17 cellular contexts compared by ENCODE assay signal in the genomic region with DNA sequence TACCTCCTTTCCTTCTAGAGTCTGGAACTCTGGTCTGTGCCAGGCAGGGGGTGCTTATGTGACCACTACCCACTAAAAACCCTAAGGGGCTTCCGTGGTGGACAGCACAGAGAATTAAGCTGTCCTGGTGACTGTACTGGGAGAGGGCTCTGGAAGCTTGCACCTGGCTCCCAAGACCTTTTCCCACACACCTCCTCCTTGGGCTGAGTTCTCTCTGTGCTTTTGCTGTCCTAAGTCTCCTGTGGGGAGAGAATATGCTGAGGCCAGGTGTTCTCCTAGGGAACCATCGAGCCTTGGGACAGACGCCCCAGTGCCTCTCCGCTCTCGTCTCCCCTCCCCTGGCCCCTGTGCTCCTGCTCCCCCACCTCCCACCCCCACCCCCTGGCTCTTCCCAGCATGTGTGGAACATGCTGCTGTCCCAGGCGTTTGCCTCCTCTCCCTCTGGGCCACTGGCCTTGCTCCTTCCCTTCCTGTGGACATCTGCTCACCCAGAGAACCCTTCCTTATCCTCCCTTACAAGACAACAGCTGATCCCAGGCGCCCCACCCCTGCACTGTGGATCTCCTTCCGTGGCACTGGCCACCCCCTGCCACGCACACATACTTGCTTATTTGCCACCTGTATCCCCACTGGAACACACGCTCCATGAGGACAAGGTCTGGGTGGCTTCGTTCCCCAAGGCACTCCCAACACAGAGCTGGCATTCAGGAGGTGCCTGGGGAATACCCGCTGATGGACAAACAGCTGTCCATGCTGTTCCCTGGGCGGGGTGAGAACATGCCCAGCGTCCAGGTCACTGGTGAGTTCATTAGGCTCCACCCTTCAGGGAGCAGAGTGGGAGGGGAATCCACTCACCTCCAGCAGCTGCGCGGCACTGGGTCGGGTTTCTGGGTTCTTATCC.
A peak's percentile ranks its signal among the peaks of the same experiment; 100 is the strongest.
DNase-seq lines count a peak whose midpoint lies in the region; ATAC-seq and TF ChIP-seq lines count a peak whose summit lies in the region.
"Had no signal": no experiment of that assay in that cellular context is flagged by ENCODE, and none has a peak within 500 bp of the region (broad histone marks: within the 10 kb centered on the region; RNA-seq: fewer than 3 reads in every experiment).

No MANE protein-coding gene starts in this region.

- no peaks in the 10 kb centered on the region for H3K9me3 ChIP-seq in BLaER1
- H3K9me3 ChIP-seq: thoracic aorta had no signal

- H3K27me3 Mint-ChIP-seq in GM23338 (ENCODE audit: insufficient read depth, low read depth, poor library complexity), result peaks cover 6% of the 10 kb centered on the region
- no peaks in the 10 kb centered on the region for H3K27me3 Mint-ChIP-seq in central memory CD8-positive, alpha-beta T cell
- no peaks in the 10 kb centered on the region for H3K27me3 Mint-ChIP-seq in nephron (ENCODE audit: low read depth)

- H3K4me3 Mint-ChIP-seq in GM23338, result no peak overlapping the region
- no peak overlapping the region for H3K4me3 Mint-ChIP-seq in central memory CD8-positive, alpha-beta T cell
- no peak overlapping the region for H3K4me3 Mint-ChIP-seq in nephron

- H3K9me3 Mint-ChIP-seq in GM23338 (no peaks in the 10 kb centered on the region; the same call in 2 of the 3 replicates), nephron (no peaks in the 10 kb centered on the region)
- H3K9me3 Mint-ChIP-seq in central memory CD8-positive, alpha-beta T cell, result no peaks in the 10 kb centered on the region

- H3F3A ChIP-seq in GM23338 (replicated peaks; ENCODE audit: low read depth), result peaks cover 26% of the 10 kb centered on the region

- H2AFZ ChIP-seq in GM23338, result no peak overlapping the region

- H3K36me3 ChIP-seq in BLaER1 (peaks cover 76% of the 10 kb centered on the region), GM23338 (ENCODE audit: insufficient read depth) (no peaks in the 10 kb centered on the region)
- H3K36me3 ChIP-seq: thoracic aorta had no signal

- peaks cover 3% of the 10 kb centered on the region; the same call in 1 of the 3 replicates for H3K36me3 Mint-ChIP-seq in GM23338 (ENCODE audit: low read depth)
- H3K36me3 Mint-ChIP-seq in central memory CD8-positive, alpha-beta T cell (ENCODE audit: insufficient read depth), result peaks cover 52% of the 10 kb centered on the region
- H3K36me3 Mint-ChIP-seq in nephron (ENCODE audit: low read depth), result no peaks in the 10 kb centered on the region

- ATAC-seq in GM23338, result no peak
- no peak for ATAC-seq in central memory CD8-positive, alpha-beta T cell (replicated peaks; ENCODE audit: extremely low read depth, poor library complexity, severe bottlenecking)

- DNase-seq in GM23338 (ENCODE audit: low spot score) (no peak), GM10266 (ENCODE audit: extremely low spot score) (no peak), NOMO-1 treated with DMSO at 0.1 percent for 48 hours (lab: John Stamatoyannopoulos, UW; ENCODE audit: unreplicated experiment) (no peak), hippocampal formation (lab: John Stamatoyannopoulos, UW) (no peak), caudate nucleus (lab: John Stamatoyannopoulos, UW) (no peak)
- DNase-seq in central memory CD8-positive, alpha-beta T cell (ENCODE audit: low spot score in 2 of 2), result no peak
- DNase-seq: activated CD4-positive, alpha-beta T cell treated with anti-CD3 and anti-CD28 coated beads, Interleukin-2, amount 50 U/mL, for 4 hours; HCEC 1CT; mesendoderm; MM.1S; NCI-H187 treated with DMSO at 0.1 percent for 48 hours; NCI-H510A; stimulated activated CD4-positive, alpha-beta T cell treated with anti-CD3 and anti-CD28 coated beads, Interleukin-4, amount 100 ng/mL, for 24 hours; stimulated activated CD8-positive, alpha-beta memory T cell treated with anti-CD3 and anti-CD28 coated beads, Interleukin-4, amount 100 ng/mL, for 48 hours had no signal

- no peaks in the 10 kb centered on the region for H3K27me3 ChIP-seq in BLaER1
- H3K27me3 ChIP-seq in GM23338 (ENCODE audit: insufficient read depth), result no peaks in the 10 kb centered on the region

- H3K9me2 ChIP-seq in GM23338 (ENCODE audit: insufficient read depth), result no peaks in the 10 kb centered on the region

- no peak overlapping the region for H3K4me2 ChIP-seq in BLaER1
- no peak overlapping the region for H3K4me2 ChIP-seq in GM23338

- TF ChIP-seq CTCF in GM23338 (conservative IDR thresholded peaks at IDR 0.05; ENCODE audit: low read depth in 2 of 2), result no peak
- TF ChIP-seq CTCF in nephron (IDR thresholded peaks at IDR 0.05; ENCODE audit: unreplicated experiment in 3 of 3), result no peak
- no peak for TF ChIP-seq CTCF in GM10266 (IDR thresholded peaks at IDR 0.05; ENCODE audit: control insufficient read depth, insufficient read depth, low read depth, missing control alignments)

- H3K27ac ChIP-seq in BLaER1 (no peak overlapping the region), GM23338 (ENCODE audit: low read depth) (peak overlapping the region; percentile 82; the same call in 1 of the 2 replicates), caudate nucleus (ENCODE audit: low read depth, low read length) (no peak overlapping the region)
- H3K27ac ChIP-seq: thoracic aorta had no signal

- peaks cover 41% of the 10 kb centered on the region for H4K20me1 ChIP-seq in BLaER1
- H4K20me1 ChIP-seq in GM23338 (replicated peaks; ENCODE audit: insufficient read depth), result no peaks in the 10 kb centered on the region

- H3K9ac ChIP-seq in BLaER1, result peak overlapping the region; percentile 19; the same call in 1 of the 2 replicates

- H3K4me1 Mint-ChIP-seq in GM23338 (peaks cover 34% of the 10 kb centered on the region), nephron (peaks cover 55% of the 10 kb centered on the region)
- H3K4me1 Mint-ChIP-seq in central memory CD8-positive, alpha-beta T cell, result peaks cover 40% of the 10 kb centered on the region

- H3K4me3 ChIP-seq in BLaER1 (no peak overlapping the region), GM23338 (no peak overlapping the region)
- H3K4me3 ChIP-seq: thoracic aorta had no signal

- H3K79me2 ChIP-seq in GM23338 (replicated peaks; ENCODE audit: insufficient read depth), result no peaks in the 10 kb centered on the region

- peak overlapping the region; percentile 61; the same call in 1 of the 2 replicates for H3K27ac Mint-ChIP-seq in GM23338
- H3K27ac Mint-ChIP-seq in central memory CD8-positive, alpha-beta T cell (ENCODE audit: low read depth), result peak overlapping the region; percentile 71
- peak overlapping the region; percentile 79 to 99 (median 95) for H3K27ac Mint-ChIP-seq in nephron

- H3K4me1 ChIP-seq in BLaER1 (peaks cover 37% of the 10 kb centered on the region), GM23338 (ENCODE audit: insufficient read depth) (peaks cover 29% of the 10 kb centered on the region)

TF ChIP-seq in GM23338, 12 proteins besides CTCF, POLR2A, EP300 and RAD21 (continues in another document):
- no peak for TF ChIP-seq STAT1 (IDR thresholded peaks at IDR 0.05; ENCODE audit: unreplicated experiment)
- TF ChIP-seq, protein P1, sequence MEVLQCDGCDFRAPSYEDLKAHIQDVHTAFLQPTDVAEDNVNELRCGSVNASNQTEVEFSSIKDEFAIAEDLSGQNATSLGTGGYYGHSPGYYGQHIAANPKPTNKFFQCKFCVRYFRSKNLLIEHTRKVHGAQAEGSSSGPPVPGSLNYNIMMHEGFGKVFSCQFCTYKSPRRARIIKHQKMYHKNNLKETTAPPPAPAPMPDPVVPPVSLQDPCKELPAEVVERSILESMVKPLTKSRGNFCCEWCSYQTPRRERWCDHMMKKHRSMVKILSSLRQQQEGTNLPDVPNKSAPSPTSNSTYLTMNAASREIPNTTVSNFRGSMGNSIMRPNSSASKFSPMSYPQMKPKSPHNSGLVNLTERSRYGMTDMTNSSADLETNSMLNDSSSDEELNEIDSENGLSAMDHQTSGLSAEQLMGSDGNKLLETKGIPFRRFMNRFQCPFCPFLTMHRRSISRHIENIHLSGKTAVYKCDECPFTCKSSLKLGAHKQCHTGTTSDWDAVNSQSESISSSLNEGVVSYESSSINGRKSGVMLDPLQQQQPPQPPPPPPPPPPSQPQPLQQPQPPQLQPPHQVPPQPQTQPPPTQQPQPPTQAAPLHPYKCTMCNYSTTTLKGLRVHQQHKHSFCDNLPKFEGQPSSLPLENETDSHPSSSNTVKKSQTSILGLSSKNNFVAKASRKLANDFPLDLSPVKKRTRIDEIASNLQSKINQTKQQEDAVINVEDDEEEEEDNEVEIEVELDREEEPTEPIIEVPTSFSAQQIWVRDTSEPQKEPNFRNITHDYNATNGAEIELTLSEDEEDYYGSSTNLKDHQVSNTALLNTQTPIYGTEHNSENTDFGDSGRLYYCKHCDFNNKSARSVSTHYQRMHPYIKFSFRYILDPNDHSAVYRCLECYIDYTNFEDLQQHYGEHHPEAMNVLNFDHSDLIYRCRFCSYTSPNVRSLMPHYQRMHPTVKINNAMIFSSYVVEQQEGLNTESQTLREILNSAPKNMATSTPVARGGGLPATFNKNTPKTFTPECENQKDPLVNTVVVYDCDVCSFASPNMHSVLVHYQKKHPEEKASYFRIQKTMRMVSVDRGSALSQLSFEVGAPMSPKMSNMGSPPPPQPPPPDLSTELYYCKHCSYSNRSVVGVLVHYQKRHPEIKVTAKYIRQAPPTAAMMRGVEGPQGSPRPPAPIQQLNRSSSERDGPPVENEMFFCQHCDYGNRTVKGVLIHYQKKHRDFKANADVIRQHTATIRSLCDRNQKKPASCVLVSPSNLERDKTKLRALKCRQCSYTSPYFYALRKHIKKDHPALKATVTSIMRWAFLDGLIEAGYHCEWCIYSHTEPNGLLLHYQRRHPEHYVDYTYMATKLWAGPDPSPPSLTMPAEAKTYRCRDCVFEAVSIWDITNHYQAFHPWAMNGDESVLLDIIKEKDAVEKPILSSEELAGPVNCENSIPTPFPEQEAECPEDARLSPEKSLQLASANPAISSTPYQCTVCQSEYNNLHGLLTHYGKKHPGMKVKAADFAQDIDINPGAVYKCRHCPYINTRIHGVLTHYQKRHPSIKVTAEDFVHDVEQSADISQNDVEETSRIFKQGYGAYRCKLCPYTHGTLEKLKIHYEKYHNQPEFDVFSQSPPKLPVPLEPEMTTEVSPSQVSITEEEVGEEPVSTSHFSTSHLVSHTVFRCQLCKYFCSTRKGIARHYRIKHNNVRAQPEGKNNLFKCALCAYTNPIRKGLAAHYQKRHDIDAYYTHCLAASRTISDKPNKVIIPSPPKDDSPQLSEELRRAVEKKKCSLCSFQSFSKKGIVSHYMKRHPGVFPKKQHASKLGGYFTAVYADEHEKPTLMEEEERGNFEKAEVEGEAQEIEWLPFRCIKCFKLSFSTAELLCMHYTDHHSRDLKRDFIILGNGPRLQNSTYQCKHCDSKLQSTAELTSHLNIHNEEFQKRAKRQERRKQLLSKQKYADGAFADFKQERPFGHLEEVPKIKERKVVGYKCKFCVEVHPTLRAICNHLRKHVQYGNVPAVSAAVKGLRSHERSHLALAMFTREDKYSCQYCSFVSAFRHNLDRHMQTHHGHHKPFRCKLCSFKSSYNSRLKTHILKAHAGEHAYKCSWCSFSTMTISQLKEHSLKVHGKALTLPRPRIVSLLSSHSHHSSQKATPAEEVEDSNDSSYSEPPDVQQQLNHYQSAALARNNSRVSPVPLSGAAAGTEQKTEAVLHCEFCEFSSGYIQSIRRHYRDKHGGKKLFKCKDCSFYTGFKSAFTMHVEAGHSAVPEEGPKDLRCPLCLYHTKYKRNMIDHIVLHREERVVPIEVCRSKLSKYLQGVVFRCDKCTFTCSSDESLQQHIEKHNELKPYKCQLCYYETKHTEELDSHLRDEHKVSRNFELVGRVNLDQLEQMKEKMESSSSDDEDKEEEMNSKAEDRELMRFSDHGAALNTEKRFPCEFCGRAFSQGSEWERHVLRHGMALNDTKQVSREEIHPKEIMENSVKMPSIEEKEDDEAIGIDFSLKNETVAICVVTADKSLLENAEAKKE (CRISPR knock-in tag; IDR thresholded peaks at IDR 0.05), result no peak
